ENCODE assay signal across 1 cellular context in the genomic region with DNA sequence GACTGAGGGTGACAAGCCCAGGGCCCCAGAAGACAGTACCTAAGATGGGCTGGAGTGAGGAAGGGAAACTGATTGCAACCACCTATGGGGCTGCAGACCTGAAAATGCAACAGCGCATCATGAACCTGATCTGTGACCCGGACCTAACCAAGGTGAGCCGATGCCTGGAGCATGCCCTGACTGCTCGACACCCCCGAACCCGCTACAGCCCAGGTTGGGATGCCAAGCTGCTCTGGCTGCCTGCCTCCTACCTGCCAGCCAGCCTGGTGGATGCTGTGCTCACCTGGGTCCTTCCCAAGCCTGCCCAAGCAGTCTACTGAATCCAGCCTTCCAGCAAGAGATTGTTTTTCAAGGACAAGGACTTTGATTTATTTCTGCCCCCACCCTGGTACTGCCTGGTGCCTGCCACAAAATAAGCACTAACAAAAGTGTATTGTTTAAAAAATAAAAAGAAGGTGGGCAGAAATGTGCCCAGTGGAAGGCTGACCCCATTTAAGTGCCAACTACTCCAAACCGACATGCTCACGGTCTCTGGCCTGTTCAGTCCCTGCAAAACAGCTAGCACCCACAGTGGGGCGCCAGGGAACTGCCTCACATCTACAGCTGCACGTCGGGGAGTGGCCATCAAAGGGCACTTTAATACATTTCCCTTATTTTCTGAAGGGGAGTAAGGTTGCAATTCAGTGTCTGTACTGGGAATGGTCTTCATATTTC.
TF ChIP-seq lines count a peak whose summit lies in the region.

No MANE protein-coding gene starts in this region.

TF ChIP-seq in WTC11, 78 proteins besides CTCF, POLR2A, EP300 and RAD21 (continued from another document):
- TF ChIP-seq, protein P1, sequence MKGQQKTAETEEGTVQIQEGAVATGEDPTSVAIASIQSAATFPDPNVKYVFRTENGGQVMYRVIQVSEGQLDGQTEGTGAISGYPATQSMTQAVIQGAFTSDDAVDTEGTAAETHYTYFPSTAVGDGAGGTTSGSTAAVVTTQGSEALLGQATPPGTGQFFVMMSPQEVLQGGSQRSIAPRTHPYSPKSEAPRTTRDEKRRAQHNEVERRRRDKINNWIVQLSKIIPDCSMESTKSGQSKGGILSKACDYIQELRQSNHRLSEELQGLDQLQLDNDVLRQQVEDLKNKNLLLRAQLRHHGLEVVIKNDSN (CRISPR knock-in tag; IDR thresholded peaks at IDR 0.05) = no peak
- TF ChIP-seq, protein P2, sequence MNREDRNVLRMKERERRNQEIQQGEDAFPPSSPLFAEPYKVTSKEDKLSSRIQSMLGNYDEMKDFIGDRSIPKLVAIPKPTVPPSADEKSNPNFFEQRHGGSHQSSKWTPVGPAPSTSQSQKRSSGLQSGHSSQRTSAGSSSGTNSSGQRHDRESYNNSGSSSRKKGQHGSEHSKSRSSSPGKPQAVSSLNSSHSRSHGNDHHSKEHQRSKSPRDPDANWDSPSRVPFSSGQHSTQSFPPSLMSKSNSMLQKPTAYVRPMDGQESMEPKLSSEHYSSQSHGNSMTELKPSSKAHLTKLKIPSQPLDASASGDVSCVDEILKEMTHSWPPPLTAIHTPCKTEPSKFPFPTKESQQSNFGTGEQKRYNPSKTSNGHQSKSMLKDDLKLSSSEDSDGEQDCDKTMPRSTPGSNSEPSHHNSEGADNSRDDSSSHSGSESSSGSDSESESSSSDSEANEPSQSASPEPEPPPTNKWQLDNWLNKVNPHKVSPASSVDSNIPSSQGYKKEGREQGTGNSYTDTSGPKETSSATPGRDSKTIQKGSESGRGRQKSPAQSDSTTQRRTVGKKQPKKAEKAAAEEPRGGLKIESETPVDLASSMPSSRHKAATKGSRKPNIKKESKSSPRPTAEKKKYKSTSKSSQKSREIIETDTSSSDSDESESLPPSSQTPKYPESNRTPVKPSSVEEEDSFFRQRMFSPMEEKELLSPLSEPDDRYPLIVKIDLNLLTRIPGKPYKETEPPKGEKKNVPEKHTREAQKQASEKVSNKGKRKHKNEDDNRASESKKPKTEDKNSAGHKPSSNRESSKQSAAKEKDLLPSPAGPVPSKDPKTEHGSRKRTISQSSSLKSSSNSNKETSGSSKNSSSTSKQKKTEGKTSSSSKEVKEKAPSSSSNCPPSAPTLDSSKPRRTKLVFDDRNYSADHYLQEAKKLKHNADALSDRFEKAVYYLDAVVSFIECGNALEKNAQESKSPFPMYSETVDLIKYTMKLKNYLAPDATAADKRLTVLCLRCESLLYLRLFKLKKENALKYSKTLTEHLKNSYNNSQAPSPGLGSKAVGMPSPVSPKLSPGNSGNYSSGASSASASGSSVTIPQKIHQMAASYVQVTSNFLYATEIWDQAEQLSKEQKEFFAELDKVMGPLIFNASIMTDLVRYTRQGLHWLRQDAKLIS (CRISPR knock-in tag; IDR thresholded peaks at IDR 0.05; ENCODE audit: borderline replicate concordance) = no peak
- TF ChIP-seq, protein P3, sequence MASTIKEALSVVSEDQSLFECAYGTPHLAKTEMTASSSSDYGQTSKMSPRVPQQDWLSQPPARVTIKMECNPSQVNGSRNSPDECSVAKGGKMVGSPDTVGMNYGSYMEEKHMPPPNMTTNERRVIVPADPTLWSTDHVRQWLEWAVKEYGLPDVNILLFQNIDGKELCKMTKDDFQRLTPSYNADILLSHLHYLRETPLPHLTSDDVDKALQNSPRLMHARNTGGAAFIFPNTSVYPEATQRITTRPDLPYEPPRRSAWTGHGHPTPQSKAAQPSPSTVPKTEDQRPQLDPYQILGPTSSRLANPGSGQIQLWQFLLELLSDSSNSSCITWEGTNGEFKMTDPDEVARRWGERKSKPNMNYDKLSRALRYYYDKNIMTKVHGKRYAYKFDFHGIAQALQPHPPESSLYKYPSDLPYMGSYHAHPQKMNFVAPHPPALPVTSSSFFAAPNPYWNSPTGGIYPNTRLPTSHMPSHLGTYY (CRISPR knock-in tag; IDR thresholded peaks at IDR 0.05) = no peak
- TF ChIP-seq, protein P4, sequence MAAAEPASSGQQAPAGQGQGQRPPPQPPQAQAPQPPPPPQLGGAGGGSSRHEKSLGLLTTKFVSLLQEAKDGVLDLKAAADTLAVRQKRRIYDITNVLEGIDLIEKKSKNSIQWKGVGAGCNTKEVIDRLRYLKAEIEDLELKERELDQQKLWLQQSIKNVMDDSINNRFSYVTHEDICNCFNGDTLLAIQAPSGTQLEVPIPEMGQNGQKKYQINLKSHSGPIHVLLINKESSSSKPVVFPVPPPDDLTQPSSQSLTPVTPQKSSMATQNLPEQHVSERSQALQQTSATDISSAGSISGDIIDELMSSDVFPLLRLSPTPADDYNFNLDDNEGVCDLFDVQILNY (CRISPR knock-in tag; IDR thresholded peaks at IDR 0.05) = no peak
- TF ChIP-seq, protein P5, sequence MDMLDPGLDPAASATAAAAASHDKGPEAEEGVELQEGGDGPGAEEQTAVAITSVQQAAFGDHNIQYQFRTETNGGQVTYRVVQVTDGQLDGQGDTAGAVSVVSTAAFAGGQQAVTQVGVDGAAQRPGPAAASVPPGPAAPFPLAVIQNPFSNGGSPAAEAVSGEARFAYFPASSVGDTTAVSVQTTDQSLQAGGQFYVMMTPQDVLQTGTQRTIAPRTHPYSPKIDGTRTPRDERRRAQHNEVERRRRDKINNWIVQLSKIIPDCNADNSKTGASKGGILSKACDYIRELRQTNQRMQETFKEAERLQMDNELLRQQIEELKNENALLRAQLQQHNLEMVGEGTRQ (CRISPR knock-in tag; IDR thresholded peaks at IDR 0.05) = no peak
- TF ChIP-seq MXD4 (CRISPR knock-in tag; IDR thresholded peaks at IDR 0.05; ENCODE audit: borderline replicate concordance) = no peak
TF ChIP-seq in WTC11: peak in this region for 0.
